In genomic region chr4:9602389-9602914, GRCh38 we compare ENCODE assay signal across 25 cellular contexts.
DNase-seq lines count a peak whose midpoint lies in the region; ATAC-seq and TF ChIP-seq lines count a peak whose summit lies in the region.
"Had no signal": no experiment of that assay in that cellular context is flagged by ENCODE, and none has a peak within 500 bp of the region (broad histone marks: within the 10 kb centered on the region; RNA-seq: fewer than 3 reads in every experiment).

No MANE protein-coding gene starts in this region.

- H2AFZ ChIP-seq in MM.1S (ENCODE audit: low read length): no peak overlapping the region
- H2AFZ ChIP-seq: PC-9 had no signal

- ATAC-seq in activated T-cell treated with anti-CD3 and anti-CD28 coated beads, Interleukin-2, amount 50 U/mL, for 4 hours: no peak
- ATAC-seq in naive thymus-derived CD4-positive, alpha-beta T cell: no peak
- ATAC-seq in upper lobe of right lung: no peak
- no peak for ATAC-seq in GM21529 (IDR thresholded peaks at IDR 0.05; ENCODE audit: unreplicated experiment)
- ATAC-seq: A549 had no signal

- H3K27ac ChIP-seq in MM.1S (ENCODE audit: low read length) (peak overlapping the region; percentile 100), upper lobe of right lung (no peak overlapping the region)
- no peak overlapping the region for H3K27ac ChIP-seq in naive thymus-derived CD4-positive, alpha-beta T cell (ENCODE audit: low read depth, low read length)
- H3K27ac ChIP-seq: A549, adrenal gland, breast epithelium, PC-9 had no signal

- peak overlapping the region; percentile 89; the same call in 1 of the 2 replicates for H3K4me2 ChIP-seq in MM.1S (ENCODE audit: low read depth, low read length)
- H3K4me2 ChIP-seq: A549, PC-9, smooth muscle cell had no signal

- peak overlapping the region; percentile 3 for H3K4me3 Mint-ChIP-seq in activated T-cell treated with anti-CD3 and anti-CD28 coated beads, Interleukin-2, amount 50 U/mL, for 4 hours
- no peak overlapping the region for H3K4me3 Mint-ChIP-seq in activated T-cell treated with anti-CD3 and anti-CD28 coated beads, Interleukin-2, amount 50 U/mL, for 24 hours
- H3K4me3 Mint-ChIP-seq in naive thymus-derived CD4-positive, alpha-beta T cell: peak overlapping the region in 9 of 10 donors; percentile 17 to 86 (median 48)

- peak overlapping the region; percentile 61 for H3K4me3 ChIP-seq in MM.1S (ENCODE audit: low read length)
- no peak overlapping the region for H3K4me3 ChIP-seq in naive thymus-derived CD4-positive, alpha-beta T cell (ENCODE audit: low read length)
- peak overlapping the region; percentile 3 for H3K4me3 ChIP-seq in upper lobe of right lung
- H3K4me3 ChIP-seq: A549, adrenal gland, breast epithelium, PC-9, smooth muscle cell had no signal

- peaks cover 48% of the 10 kb centered on the region for H3K4me1 Mint-ChIP-seq in activated T-cell treated with anti-CD3 and anti-CD28 coated beads, Interleukin-2, amount 50 U/mL, for 4 hours (ENCODE audit: low read depth)
- H3K4me1 Mint-ChIP-seq in activated T-cell treated with anti-CD3 and anti-CD28 coated beads, Interleukin-2, amount 50 U/mL, for 24 hours (ENCODE audit: low read depth): peaks cover 45% of the 10 kb centered on the region
- H3K4me1 Mint-ChIP-seq in naive thymus-derived CD4-positive, alpha-beta T cell: peaks cover 34 to 51% (median 48%) of the 10 kb centered on the region in 7 donors

- no peak for DNase-seq in activated T-cell treated with anti-CD3 and anti-CD28 coated beads, Interleukin-2, amount 50 U/mL, for 4 hours
- DNase-seq in activated T-cell treated with anti-CD3 and anti-CD28 coated beads, Interleukin-2, amount 50 U/mL, for 24 hours: no peak
- DNase-seq in MM.1S (peak; percentile 34), upper lobe of right lung (no peak), HPDE6-E6E7 (ENCODE audit: extremely low spot score) (no peak)
- no peak for DNase-seq in naive thymus-derived CD4-positive, alpha-beta T cell
- no peak for DNase-seq in stimulated activated CD4-positive, alpha-beta T cell treated with anti-CD3 and anti-CD28 coated beads, Interleukin-4, amount 100 ng/mL, for 1 hour
- DNase-seq: activated CD8-positive, alpha-beta memory T cell treated with anti-CD3 and anti-CD28 coated beads for 24 hours; adrenal gland; cortex of kidney; glutamatergic neuron; mesenchymal stem cell; NCI-H1694; NCI-H226; NCI-H82; PC-9; SHP77 treated with DMSO at 0.1 percent for 48 hours; stimulated activated CD4-positive, alpha-beta T cell treated with anti-CD3 and anti-CD28 coated beads, Interleukin-2, amount 100 ng/mL, for 48 hours; T-helper 9 cell had no signal

- H3K27me3 ChIP-seq in MM.1S (replicated peaks; ENCODE audit: insufficient read depth, low read length) (no peaks in the 10 kb centered on the region), upper lobe of right lung (no peaks in the 10 kb centered on the region)
- H3K27me3 ChIP-seq in naive thymus-derived CD4-positive, alpha-beta T cell (ENCODE audit: control insufficient read depth in 2 of 2, insufficient read depth in 2 of 2, low read length in 2 of 2): no peaks in the 10 kb centered on the region
- H3K27me3 ChIP-seq: adrenal gland, breast epithelium had no signal

- H3K36me3 ChIP-seq in MM.1S (replicated peaks; ENCODE audit: insufficient read depth, low read length) (no peaks in the 10 kb centered on the region), upper lobe of right lung (no peaks in the 10 kb centered on the region)
- H3K36me3 ChIP-seq in naive thymus-derived CD4-positive, alpha-beta T cell (ENCODE audit: control insufficient read depth in 2 of 3, insufficient read depth in 3 of 3, low read length in 3 of 3): no peaks in the 10 kb centered on the region
- H3K36me3 ChIP-seq: adrenal gland, breast epithelium had no signal

- H3K9me3 Mint-ChIP-seq in activated T-cell treated with anti-CD3 and anti-CD28 coated beads, Interleukin-2, amount 50 U/mL, for 4 hours: no peaks in the 10 kb centered on the region
- H3K9me3 Mint-ChIP-seq in activated T-cell treated with anti-CD3 and anti-CD28 coated beads, Interleukin-2, amount 50 U/mL, for 24 hours: no peaks in the 10 kb centered on the region
- H3K9me3 Mint-ChIP-seq in naive thymus-derived CD4-positive, alpha-beta T cell: no peaks in the 10 kb centered on the region
- H3K9me3 Mint-ChIP-seq: activated T-helper 2 cell treated with anti-CD3 and anti-CD28 coated beads, Interferon-gamma antibody, Interleukin-2, Interleukin-4, amounts not matched to agents 10 μg/mL and 5 μg/mL and 100 μg/mL, durations not matched to agents 14 hours and 24 hours and 36 hours had no signal

- H4K20me1 ChIP-seq in MM.1S (ENCODE audit: insufficient read depth, low read length): no peaks in the 10 kb centered on the region

- H3K9me3 ChIP-seq in MM.1S (replicated peaks; ENCODE audit: insufficient read depth, low read length) (no peaks in the 10 kb centered on the region), upper lobe of right lung (no peaks in the 10 kb centered on the region)
- no peaks in the 10 kb centered on the region for H3K9me3 ChIP-seq in naive thymus-derived CD4-positive, alpha-beta T cell (ENCODE audit: control insufficient read depth in 2 of 3, low read length in 3 of 3)
- H3K9me3 ChIP-seq: A549, adrenal gland, breast epithelium had no signal

- TF ChIP-seq CTCF in MM.1S (IDR thresholded peaks at IDR 0.05; ENCODE audit: low read length): no peak
- no peak for TF ChIP-seq CTCF in upper lobe of right lung (IDR thresholded peaks at IDR 0.05)

- no peaks in the 10 kb centered on the region for H3K27me3 Mint-ChIP-seq in activated T-cell treated with anti-CD3 and anti-CD28 coated beads, Interleukin-2, amount 50 U/mL, for 4 hours (ENCODE audit: low read depth)
- H3K27me3 Mint-ChIP-seq in activated T-cell treated with anti-CD3 and anti-CD28 coated beads, Interleukin-2, amount 50 U/mL, for 24 hours: no peaks in the 10 kb centered on the region
- peaks cover 0 to 2% (median 0%) of the 10 kb centered on the region in 5 donors for H3K27me3 Mint-ChIP-seq in naive thymus-derived CD4-positive, alpha-beta T cell

- H3K4me1 ChIP-seq in MM.1S (ENCODE audit: low read length) (peaks cover 37% of the 10 kb centered on the region), upper lobe of right lung (no peaks in the 10 kb centered on the region)
- H3K4me1 ChIP-seq in naive thymus-derived CD4-positive, alpha-beta T cell (ENCODE audit: control insufficient read depth in 2 of 2, insufficient read depth in 2 of 2, low read length in 2 of 2): peaks cover 9 to 13% of the 10 kb centered on the region in 2 donors
- H3K4me1 ChIP-seq: A549, adrenal gland, breast epithelium had no signal

- no peaks in the 10 kb centered on the region for H3K9me2 ChIP-seq in MM.1S (replicated peaks; ENCODE audit: insufficient read depth, low read length)

- CTCF ChIA-PET in naive thymus-derived CD4-positive, alpha-beta T cell (lab: Charles Lee): no interaction called here

- peaks cover 64% of the 10 kb centered on the region for H3K79me2 ChIP-seq in MM.1S (ENCODE audit: low read length)

- H3K9ac ChIP-seq in MM.1S (ENCODE audit: low read length): peak overlapping the region; percentile 98

- POLR2A ChIA-PET in naive thymus-derived CD4-positive, alpha-beta T cell (lab: Charles Lee): interaction anchor here (0.7 kb wide), 1 partner anchor 460 kb away, joined by 3 read pairs; no protein-coding TSS in a partner anchor

- peaks cover 59% of the 10 kb centered on the region for H3F3A ChIP-seq in MM.1S (ENCODE audit: insufficient read depth, low read length)

- intact Hi-C loops in naive thymus-derived CD4-positive, alpha-beta T cell (cut with micrococcal nuclease): loop anchor here (5.0 to 10.0 kb wide), 3 partner anchors 450 to 852 kb away; partner anchors contain the start of genes WDR1 (in 1 of the 2) and ZNF518B (in 1 of the 2)
- intact Hi-C loops in upper lobe of right lung (cut with DNase I): no loop called here

- H3K36me3 Mint-ChIP-seq in activated T-cell treated with anti-CD3 and anti-CD28 coated beads, Interleukin-2, amount 50 U/mL, for 4 hours (ENCODE audit: insufficient read depth): peaks cover 6% of the 10 kb centered on the region
- H3K36me3 Mint-ChIP-seq in activated T-cell treated with anti-CD3 and anti-CD28 coated beads, Interleukin-2, amount 50 U/mL, for 24 hours (ENCODE audit: low read depth): no peaks in the 10 kb centered on the region
- H3K36me3 Mint-ChIP-seq in naive thymus-derived CD4-positive, alpha-beta T cell: peaks cover 0 to 6% (median 2%) of the 10 kb centered on the region in 5 donors
- H3K36me3 Mint-ChIP-seq: IgD-negative memory B cell had no signal

- no peak overlapping the region for H3K27ac Mint-ChIP-seq in activated T-cell treated with anti-CD3 and anti-CD28 coated beads, Interleukin-2, amount 50 U/mL, for 24 hours
- H3K27ac Mint-ChIP-seq in naive thymus-derived CD4-positive, alpha-beta T cell: peak overlapping the region; percentile 30 to 98 (median 77)
- H3K27ac Mint-ChIP-seq: activated T-helper 2 cell treated with anti-CD3 and anti-CD28 coated beads, Interferon-gamma antibody, Interleukin-2, Interleukin-4, amounts not matched to agents 10 μg/mL and 5 μg/mL and 100 μg/mL, durations not matched to agents 14 hours and 24 hours and 36 hours; IgD-negative memory B cell had no signal
